Comparison of ENCODE assay signal across 7 cellular contexts in the genomic region with DNA sequence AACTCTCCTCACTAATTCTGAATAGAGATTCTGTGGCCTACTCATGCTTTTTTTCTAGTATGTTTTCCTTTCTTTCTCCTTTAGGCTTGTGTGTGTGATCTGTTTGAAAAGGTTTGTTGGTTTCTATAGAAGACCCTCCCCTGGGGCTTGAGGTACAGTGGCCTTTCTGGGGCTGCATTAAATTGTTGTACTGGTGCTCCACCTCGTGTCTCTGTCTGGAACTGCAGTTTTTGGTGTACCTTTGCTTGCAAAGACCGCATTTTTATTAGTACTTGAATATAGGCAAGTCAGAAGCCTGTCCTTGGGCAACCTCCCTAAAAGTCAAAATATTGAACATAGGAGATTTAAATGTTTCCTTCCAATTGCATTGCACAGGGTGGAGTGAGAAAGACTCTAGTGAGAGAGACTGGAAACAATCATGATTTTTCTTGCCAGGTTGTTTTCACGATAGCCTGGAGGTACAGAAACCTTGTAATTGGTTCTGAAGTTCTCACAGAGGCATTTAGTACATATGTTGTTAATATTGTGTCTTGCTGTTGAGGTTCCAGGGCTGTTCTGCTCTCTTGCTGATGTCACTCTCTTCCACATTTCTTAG. TPM values are rescaled to one million over a fixed set of nuclear protein-coding genes. Genes with fewer than 3 reads are reported as not detected.
DNase-seq lines count a peak whose midpoint lies in the region; ATAC-seq and TF ChIP-seq lines count a peak whose summit lies in the region.

No MANE protein-coding gene starts in this region.

- WGBS in mesendoderm (ENCODE audit: extremely low coverage, insufficient coverage, low lambda C conversion rate), result no CpG with 5 or more reads among the region's 3 CpGs

- H3K4me1 ChIP-seq in DOHH2 (ENCODE audit: control insufficient read depth, low read length) (no peaks in the 10 kb centered on the region), OCI-LY7 (ENCODE audit: insufficient read depth, low read length, poor library complexity, severe bottlenecking) (no peaks in the 10 kb centered on the region), breast epithelium (no peaks in the 10 kb centered on the region), mesendoderm (ENCODE audit: control insufficient read depth, low read depth, low read length) (no peaks in the 10 kb centered on the region)

- CTCF ChIA-PET in OCI-LY7 (lab: Charles Lee; ENCODE audit: unreplicated experiment), result no interaction called here

- no peaks in the 10 kb centered on the region for H3K9me2 ChIP-seq in DOHH2 (replicated peaks; ENCODE audit: control insufficient read depth, low read length)
- H3K9me2 ChIP-seq in OCI-LY7 (ENCODE audit: insufficient read depth, low read length), result no peaks in the 10 kb centered on the region

- no peak overlapping the region for H3K4me2 ChIP-seq in DOHH2 (ENCODE audit: low read length)
- no peak overlapping the region for H3K4me2 ChIP-seq in OCI-LY7 (ENCODE audit: low read length)
- no peak overlapping the region for H3K4me2 ChIP-seq in mesendoderm (ENCODE audit: low read length)

- H4K8ac ChIP-seq in mesendoderm (ENCODE audit: low read depth, low read length), result no peak overlapping the region

- no peak for TF ChIP-seq POLR2A in breast epithelium (IDR thresholded peaks at IDR 0.05)

- no peak overlapping the region for H2BK120ac ChIP-seq in mesendoderm (ENCODE audit: low read depth, low read length)

- H3K4ac ChIP-seq in mesendoderm (ENCODE audit: low read depth, low read length), result no peak overlapping the region

- intact Hi-C loops in OCI-LY7 (cut with micrococcal nuclease; ENCODE audit: unreplicated experiment) (loop anchor here (1.0 kb wide), 2 partner anchors 220 to 524 kb away; no protein-coding TSS in a partner anchor), breast epithelium (cut with DNase I; ENCODE audit: low total_unique reads) (no loop called here)

- no peaks in the 10 kb centered on the region for H3F3A ChIP-seq in DOHH2 (ENCODE audit: control insufficient read depth, insufficient read depth)

- no peak overlapping the region for H2AK5ac ChIP-seq in mesendoderm (ENCODE audit: low read length)

- no peak overlapping the region for H3K18ac ChIP-seq in mesendoderm (ENCODE audit: low read length)

- ATAC-seq in GM19452 (IDR thresholded peaks at IDR 0.05; ENCODE audit: unreplicated experiment) (peak; percentile 67), GM19324 (IDR thresholded peaks at IDR 0.05; ENCODE audit: low FRiP score, unreplicated experiment) (no peak)

- no peaks in the 10 kb centered on the region for H3K79me1 ChIP-seq in mesendoderm (ENCODE audit: low read length)

- no peaks in the 10 kb centered on the region for H3K79me2 ChIP-seq in DOHH2 (ENCODE audit: control insufficient read depth, low read length)
- H3K79me2 ChIP-seq in OCI-LY7 (ENCODE audit: insufficient read depth, low read depth, low read length), result no peaks in the 10 kb centered on the region
- H3K79me2 ChIP-seq in mesendoderm (ENCODE audit: control insufficient read depth, insufficient read depth, low read length), result no peaks in the 10 kb centered on the region

- H3K4me3 ChIP-seq in DOHH2 (ENCODE audit: low read length) (no peak overlapping the region), OCI-LY7 (ENCODE audit: low read depth, low read length, poor library complexity, severe bottlenecking) (no peak overlapping the region), breast epithelium (no peak overlapping the region), mesendoderm (ENCODE audit: low read length) (no peak overlapping the region)

- TF ChIP-seq CTCF in DOHH2 (IDR thresholded peaks at IDR 0.05; ENCODE audit: low read depth, low read length, poor library complexity, severe bottlenecking) (peak; percentile 90), OCI-LY7 (conservative IDR thresholded peaks at IDR 0.05; ENCODE audit: low read length) (peak; percentile 98), breast epithelium (IDR thresholded peaks at IDR 0.05) (peak; percentile 13 to 46 (median 30))

- H4K20me1 ChIP-seq in DOHH2 (ENCODE audit: control insufficient read depth, insufficient read depth, low read depth, low read length) (no peaks in the 10 kb centered on the region), OCI-LY7 (ENCODE audit: insufficient read depth, low read length) (no peaks in the 10 kb centered on the region)

- peak; percentile 1 for DNase-seq in HPDE6-E6E7 (ENCODE audit: extremely low spot score)
- peak; percentile 62 for DNase-seq in OCI-LY7 (ENCODE audit: low spot score)
- no peak for DNase-seq in breast epithelium (ENCODE audit: low spot score in 2 of 2)
- peak; percentile 84 for DNase-seq in mesendoderm

- BruUV-seq in OCI-LY7 (replicated peaks; lab: Mats Ljungman, UMichigan), result no TSS peak

- H2BK15ac ChIP-seq in mesendoderm (replicated peaks; ENCODE audit: low read depth), result no peak overlapping the region

- H2BK5ac ChIP-seq in mesendoderm (ENCODE audit: low read length), result no peak overlapping the region

- no peak overlapping the region for H3K23ac ChIP-seq in mesendoderm (ENCODE audit: low read length)

- no peak overlapping the region for H2AFZ ChIP-seq in OCI-LY7 (ENCODE audit: low read length)

- H3K9ac ChIP-seq in mesendoderm (ENCODE audit: low read length), result no peak overlapping the region

- no peak overlapping the region for H3K56ac ChIP-seq in mesendoderm (ENCODE audit: low read length)

- POLR2A ChIA-PET in OCI-LY7 (lab: Charles Lee), result no interaction called here

- H3K27me3 ChIP-seq in DOHH2 (ENCODE audit: control insufficient read depth, low read length) (no peaks in the 10 kb centered on the region), breast epithelium (no peaks in the 10 kb centered on the region), mesendoderm (ENCODE audit: insufficient read depth, low read length, poor library complexity) (no peaks in the 10 kb centered on the region)

- no peak overlapping the region for H4K5ac ChIP-seq in mesendoderm (ENCODE audit: low read length)

- H3K36me3 ChIP-seq in DOHH2 (ENCODE audit: control insufficient read depth, low read length), result no peaks in the 10 kb centered on the region
- H3K36me3 ChIP-seq in OCI-LY7 (ENCODE audit: insufficient read depth, low read length), result no peaks in the 10 kb centered on the region
- no peaks in the 10 kb centered on the region for H3K36me3 ChIP-seq in breast epithelium
- no peaks in the 10 kb centered on the region for H3K36me3 ChIP-seq in mesendoderm (ENCODE audit: control insufficient read depth, insufficient read depth, low read length)

- H3K9me3 ChIP-seq in DOHH2 (ENCODE audit: control insufficient read depth, insufficient read depth, low read length), result no peaks in the 10 kb centered on the region
- H3K9me3 ChIP-seq in OCI-LY7 (ENCODE audit: low read length), result no peaks in the 10 kb centered on the region
- no peaks in the 10 kb centered on the region for H3K9me3 ChIP-seq in breast epithelium

- no peak overlapping the region for H3K27ac ChIP-seq in DOHH2 (ENCODE audit: low read depth, low read length)
- no peak overlapping the region for H3K27ac ChIP-seq in OCI-LY7 (ENCODE audit: low read depth, low read length, poor library complexity, severe bottlenecking)
- H3K27ac ChIP-seq in breast epithelium, result no peak overlapping the region
- no peak overlapping the region for H3K27ac ChIP-seq in mesendoderm (ENCODE audit: low read depth, low read length)

RNA-seq across cellular contexts. Expression of a gene that starts 39.0 kb away (rescaled TPM):
- not detected in 2 replicates for total RNA-seq in OCI-LY7 (2014; rRNA removed; shearing (Covaris generic))
- not detected in 2 replicates for total RNA-seq in OCI-LY7 (2022)
- total RNA-seq in breast epithelium, result under 1 TPM in 1 of 3 donors, not detected in 2; 0.15 TPM
- not detected for polyA plus RNA-seq in mesendoderm (2013, experiment 1 of 2)
- polyA plus RNA-seq in mesendoderm (2013, experiment 2 of 2), result 0.03 TPM

Comparison
In these comparisons a context has a peak if more than half of its experiments do, and no peak if none do; other contexts are left out.
1. CTCF ChIP-seq: peak in every context shown above with its lines; median percentile 98 in OCI-LY7; 90 in DOHH2; 30 in breast epithelium.
2. DNase-seq: peak in HPDE6-E6E7 (single experiment), OCI-LY7 (single experiment) and mesendoderm (single experiment); none in breast epithelium (0 of 2).